29 cellular contexts compared by ENCODE assay signal in genomic region chr17:20995873-20996723, GRCh38. TPM values are rescaled to one million over a fixed set of nuclear protein-coding genes. Genes with fewer than 3 reads are reported as not detected.
DNase-seq lines count a peak whose midpoint lies in the region; ATAC-seq, FAIRE-seq and TF ChIP-seq lines count a peak whose summit lies in the region.
"Had no signal": no experiment of that assay in that cellular context is flagged by ENCODE, and none has a peak within 500 bp of the region (broad histone marks: within the 10 kb centered on the region; RNA-seq: fewer than 3 reads in every experiment).

No MANE protein-coding gene starts in this region.

- H3K4me1 Mint-ChIP-seq in CD14-positive monocyte, result no peaks in the 10 kb centered on the region
- peaks cover 6% of the 10 kb centered on the region for H3K4me1 Mint-ChIP-seq in endodermal cell

- ATAC-seq in HG03139 (IDR thresholded peaks at IDR 0.05; ENCODE audit: unreplicated experiment), result no peak
- ATAC-seq: activated CD8-positive, alpha-beta T cell treated with anti-CD3 and anti-CD28 coated beads for 36 hours; sciatic nerve had no signal

- no peak for FAIRE-seq in GM12892 (lab: Jason Lieb, UNC)
- FAIRE-seq: G401.6, GM19239, islet of Langerhans had no signal

- CTCF ChIA-PET in SK-N-SH (lab: Yijun Ruan, JAX), result interaction anchor here (0.9 kb wide), 1 partner anchor 104 kb away, joined by 3 read pairs; no protein-coding TSS in a partner anchor

- H3K79me2 ChIP-seq in SK-N-SH (ENCODE audit: insufficient read depth), result peaks cover 11% of the 10 kb centered on the region; the same call in 1 of the 2 replicates

- TF ChIP-seq POLR2A in spleen (IDR thresholded peaks at IDR 0.05) (no peak), GM12892 (IDR thresholded peaks at IDR 0.05; ENCODE audit: low read depth, low read length) (no peak)

- TF ChIP-seq CTCF in CD14-positive monocyte (IDR thresholded peaks at IDR 0.05) (no peak), SK-N-SH (IDR thresholded peaks at IDR 0.05) (no peak), endodermal cell (conservative IDR thresholded peaks at IDR 0.05) (no peak), spleen (IDR thresholded peaks at IDR 0.05 in 8 of 11, conservative IDR thresholded peaks at IDR 0.05 in 3 of 11) (no peak), BE2C (IDR thresholded peaks at IDR 0.05; ENCODE audit: low read depth, low read length) (no peak)

- H3K4me3 Mint-ChIP-seq in CD14-positive monocyte (no peak overlapping the region), endodermal cell (no peak overlapping the region)
- H3K4me3 Mint-ChIP-seq: activated CD8-positive, alpha-beta T cell treated with anti-CD3 and anti-CD28 coated beads for 36 hours; activated naive CD8-positive, alpha-beta T cell treated with anti-CD3 and anti-CD28 coated beads for 36 hours; nephron had no signal

- peaks cover 3 to 17% of the 10 kb centered on the region in 2 experiments; a peak in 1 of 4 replicates for H3K4me1 ChIP-seq in SK-N-SH (ENCODE audit: control insufficient read depth in 1 of 2, insufficient read depth in 2 of 2, low read depth in 1 of 2, low read length in 1 of 2)
- no peaks in the 10 kb centered on the region for H3K4me1 ChIP-seq in endodermal cell (ENCODE audit: control insufficient read depth, insufficient read depth, low read length)
- H3K4me1 ChIP-seq in spleen, result peaks cover 4 to 53% (median 21%) of the 10 kb centered on the region in 6 donors
- H3K4me1 ChIP-seq in BE2C, result no peaks in the 10 kb centered on the region

- peaks cover 38% of the 10 kb centered on the region for H4K20me1 ChIP-seq in SK-N-SH (ENCODE audit: insufficient read depth)

- intact Hi-C loops in CD14-positive monocyte (cut with micrococcal nuclease), result no loop called here
- intact Hi-C loops in spleen (cut with DNase I; ENCODE audit: low total_unique reads), result no loop called here

- DNase-seq in CD14-positive monocyte (ENCODE audit: low spot score) (peak; percentile 43), SK-N-SH (peak; percentile 19), endodermal cell (peak; percentile 57), spleen (peak; percentile 68), BE2C (no peak), GM12892 (ENCODE audit: insufficient read length) (no peak)
- DNase-seq: ACHN; activated CD8-positive, alpha-beta T cell treated with anti-CD3 and anti-CD28 coated beads for 36 hours; activated naive CD8-positive, alpha-beta T cell treated with anti-CD3 and anti-CD28 coated beads for 36 hours; cerebellar nuclear complex; DMS53; midbrain; NCI-H1417; NCI-H2081; NCI-H345; NCI-H774; RPMI8226; stimulated activated CD4-positive, alpha-beta T cell treated with anti-CD3 and anti-CD28 coated beads, Interleukin-4, amount 100 ng/mL, for 24 hours; stimulated activated naive CD4-positive, alpha-beta T cell; T-helper 2 cell had no signal

- H3K4me3 ChIP-seq in SK-N-SH (ENCODE audit: low read depth in 2 of 2, low read length in 1 of 2), result no peak overlapping the region
- no peak overlapping the region for H3K4me3 ChIP-seq in endodermal cell (ENCODE audit: low read length)
- no peak overlapping the region for H3K4me3 ChIP-seq in spleen
- H3K4me3 ChIP-seq in BE2C (ENCODE audit: low read depth, low read length), result no peak overlapping the region
- H3K4me3 ChIP-seq: ascending aorta, HAP-1, thoracic aorta had no signal

- no peak overlapping the region for H2AFZ ChIP-seq in SK-N-SH (ENCODE audit: low read depth)

- H3K9me3 ChIP-seq in SK-N-SH (no peaks in the 10 kb centered on the region), endodermal cell (ENCODE audit: control insufficient read depth, low read length) (no peaks in the 10 kb centered on the region), spleen (no peaks in the 10 kb centered on the region), BE2C (no peaks in the 10 kb centered on the region)
- H3K9me3 ChIP-seq: ascending aorta, HAP-1, thoracic aorta had no signal

- POLR2A ChIA-PET in SK-N-SH (lab: Yijun Ruan, JAX), result no interaction called here

- no peaks in the 10 kb centered on the region for H3K9me2 ChIP-seq in SK-N-SH

- H3K36me3 Mint-ChIP-seq in CD14-positive monocyte (peaks cover 16 to 20% of the 10 kb centered on the region in 2 donors), endodermal cell (ENCODE audit: low read depth) (peaks cover 22% of the 10 kb centered on the region)

- H3K9me3 Mint-ChIP-seq in CD14-positive monocyte (no peaks in the 10 kb centered on the region), endodermal cell (peaks cover 4% of the 10 kb centered on the region)
- H3K9me3 Mint-ChIP-seq: activated CD8-positive, alpha-beta T cell treated with anti-CD3 and anti-CD28 coated beads for 36 hours; activated naive CD8-positive, alpha-beta T cell treated with anti-CD3 and anti-CD28 coated beads for 36 hours; nephron had no signal

- no peak overlapping the region for H3K4me2 ChIP-seq in SK-N-SH

- peak overlapping the region in 3 of 7 donors; percentile 31 to 61 (median 38) for H3K27ac Mint-ChIP-seq in CD14-positive monocyte
- H3K27ac Mint-ChIP-seq in endodermal cell, result peak overlapping the region; percentile 44
- H3K27ac Mint-ChIP-seq: activated CD8-positive, alpha-beta T cell treated with anti-CD3 and anti-CD28 coated beads for 36 hours; activated naive CD8-positive, alpha-beta T cell treated with anti-CD3 and anti-CD28 coated beads for 36 hours; nephron had no signal

- H3K27ac ChIP-seq in SK-N-SH (ENCODE audit: low read depth in 2 of 2, low read length in 1 of 2) (no peak overlapping the region; a peak in 1 of 4 replicates), endodermal cell (ENCODE audit: low read depth, low read length) (no peak overlapping the region), spleen (peak overlapping the region in 2 of 8 donors; percentile 20 to 54)
- H3K27ac ChIP-seq: ascending aorta, thoracic aorta had no signal

- H3K27me3 ChIP-seq in SK-N-SH (ENCODE audit: insufficient read depth) (no peaks in the 10 kb centered on the region), endodermal cell (ENCODE audit: control insufficient read depth, insufficient read depth, low read length, poor library complexity, severe bottlenecking) (no peaks in the 10 kb centered on the region), spleen (replicated peaks in 1 of 7) (no peaks in the 10 kb centered on the region), BE2C (no peaks in the 10 kb centered on the region)
- H3K27me3 ChIP-seq: ascending aorta had no signal

- H3F3A ChIP-seq in SK-N-SH (replicated peaks; ENCODE audit: insufficient read depth), result peaks cover 44% of the 10 kb centered on the region

- no peak for TF ChIP-seq RAD21 in SK-N-SH (IDR thresholded peaks at IDR 0.05; ENCODE audit: low read length)

- H3K36me3 ChIP-seq in SK-N-SH (replicated peaks in 1 of 2; ENCODE audit: control insufficient read depth in 1 of 2, insufficient read depth in 2 of 2, low read length in 1 of 2), result peaks cover 19 to 26% of the 10 kb centered on the region in 2 experiments
- peaks cover 30% of the 10 kb centered on the region for H3K36me3 ChIP-seq in endodermal cell (ENCODE audit: control insufficient read depth, insufficient read depth, low read length)
- H3K36me3 ChIP-seq in spleen, result peaks cover 0 to 35% (median 11%) of the 10 kb centered on the region in 6 donors
- H3K36me3 ChIP-seq in BE2C, result no peaks in the 10 kb centered on the region; the same call in none of the 2 replicates
- H3K36me3 ChIP-seq: thoracic aorta had no signal

- H3K27me3 Mint-ChIP-seq in CD14-positive monocyte (ENCODE audit: low read depth in 3 of 3) (peaks cover 0 to 5% (median 0%) of the 10 kb centered on the region in 3 donors), endodermal cell (ENCODE audit: insufficient read depth) (no peaks in the 10 kb centered on the region)
- H3K27me3 Mint-ChIP-seq: activated CD8-positive, alpha-beta T cell treated with anti-CD3 and anti-CD28 coated beads for 36 hours; activated naive CD8-positive, alpha-beta T cell treated with anti-CD3 and anti-CD28 coated beads for 36 hours had no signal

- TF ChIP-seq EP300 in SK-N-SH (IDR thresholded peaks at IDR 0.05; ENCODE audit: borderline replicate concordance in 1 of 2, low read depth in 1 of 2, low read length in 1 of 2), result no peak

- WGBS in SK-N-SH (ENCODE audit: low lambda C conversion rate), result 78% methylated on average over 8 of the region's 12 CpGs
- 88 to 92% methylated on average over 6 to 12 of the region's 12 CpGs for WGBS in endodermal cell (ENCODE audit: insufficient coverage in 1 of 2, insufficient read length in 1 of 2), 2 experiments
- 61 to 81% (median 76%) methylated on average over 8 to 12 of the region's 12 CpGs for WGBS in spleen, 5 donors

- H3K9ac ChIP-seq in SK-N-SH (no peak overlapping the region), endodermal cell (ENCODE audit: extremely low read depth, low read length, poor library complexity, severe bottlenecking) (no peak overlapping the region)

TF ChIP-seq in SK-N-SH, 30 proteins besides CTCF, POLR2A, EP300 and RAD21:
- no peak for TF ChIP-seq NRF1 (IDR thresholded peaks at IDR 0.05; ENCODE audit: low read depth, low read length)
- 0 out of 2 replicates have a peak, but pooled peaks have one; percentile 14 for TF ChIP-seq POLR2AphosphoS5 (IDR thresholded peaks at IDR 0.05; ENCODE audit: low read depth, low read length)
- TF ChIP-seq FOXM1 (IDR thresholded peaks at IDR 0.05; ENCODE audit: low read depth), result no peak
- TF ChIP-seq TEAD4 (IDR thresholded peaks at IDR 0.05; ENCODE audit: borderline replicate concordance, insufficient read depth), result no peak
TF ChIP-seq in SK-N-SH: peak in this region for 1.

RNA-seq across cellular contexts. Expression of gene USP22, which starts 46.7 kb away (rescaled TPM):
- polyA plus RNA-seq in CD14-positive monocyte (10 to 100 TPM; 20.4 to 27.3 TPM), SK-N-SH (2012; rRNA removed) (142 and 172 TPM in 2 replicates), spleen (10 to 100 TPM; 21.7 to 44.2 (median 26.2) TPM)
- polyA plus RNA-seq in SK-N-SH (2012; cell fraction: cytosol; rRNA removed), result 114 and 137 TPM in 2 replicates
- 193 and 215 TPM in 2 replicates for polyA plus RNA-seq in SK-N-SH (2012; cell fraction: nucleus; rRNA removed)
- total RNA-seq in endodermal cell (100 to 1,000 TPM; 379 to 396 TPM), spleen (100 to 1,000 TPM; 131 to 200 (median 162) TPM)
- polyA plus RNA-seq in endodermal cell (2013, experiment 1 of 2), result 222 TPM
- 219 TPM for polyA plus RNA-seq in endodermal cell (2013, experiment 2 of 2)
- polyA plus RNA-seq in BE2C (2012; ENCODE audit: insufficient read depth, insufficient read length, low read depth), result 91.7 TPM
- 48.8 TPM for polyA plus RNA-seq in GM12892 (2012; ENCODE audit: missing spikeins)

Comparison
In these comparisons a context has a peak if more than half of its experiments do, and no peak if none do; other contexts are left out.
1. DNase-seq: peak in CD14-positive monocyte (single experiment), SK-N-SH (single experiment), endodermal cell (single experiment) and spleen (single experiment); none in BE2C (single experiment) and GM12892 (single experiment).